In genomic region chr1:11641776-11642305, GRCh38 we compare ENCODE assay signal across 12 cellular contexts. TPM values are rescaled to one million over a fixed set of nuclear protein-coding genes. Genes with fewer than 3 reads are reported as not detected.
"Had no signal": no experiment of that assay in that cellular context is flagged by ENCODE, and none has a peak within 500 bp of the region (broad histone marks: within the 10 kb centered on the region; RNA-seq: fewer than 3 reads in every experiment).

No MANE protein-coding gene starts in this region.

- H3K4me1 Mint-ChIP-seq: nephron progenitor cell; stimulated activated naive CD8-positive, alpha-beta T cell treated with anti-CD3 and anti-CD28 coated beads, Interleukin-15, amount 100 ng/mL, for 72 hours had no signal

- H3K27me3 Mint-ChIP-seq: stimulated activated naive CD8-positive, alpha-beta T cell treated with anti-CD3 and anti-CD28 coated beads, Interleukin-15, amount 100 ng/mL, for 72 hours had no signal

- H3K27ac ChIP-seq: spleen, testis, tibial nerve, upper lobe of right lung, vagina had no signal

- H3K4me3 Mint-ChIP-seq: naive B cell; nephron progenitor cell; stimulated activated naive B cell treated with anti-CD40 and anti-IgM and Interleukin-4, amounts not matched to agents 10 μg/mL and 1 μg/mL and 100 μg/mL, for 72 hours; stimulated activated naive CD8-positive, alpha-beta T cell treated with anti-CD3 and anti-CD28 coated beads, Interleukin-15, amount 100 ng/mL, for 72 hours had no signal

- H3K9me3 ChIP-seq: spleen, testis, tibial nerve, upper lobe of right lung, vagina had no signal

- H3K4me3 ChIP-seq: lung, spleen, testis, tibial nerve, upper lobe of right lung, vagina had no signal

- H3K36me3 Mint-ChIP-seq: naive B cell; stimulated activated naive B cell treated with anti-CD40 and anti-IgM and Interleukin-4, amounts not matched to agents 10 μg/mL and 1 μg/mL and 100 μg/mL, for 72 hours had no signal

- DNase-seq: spleen, upper lobe of right lung had no signal

- H3K27me3 ChIP-seq: testis, vagina had no signal

- H3K4me1 ChIP-seq: testis, upper lobe of right lung, vagina had no signal

- H3K27ac Mint-ChIP-seq: nephron progenitor cell; stimulated activated naive B cell treated with anti-CD40 and anti-IgM and Interleukin-4, amounts not matched to agents 10 μg/mL and 1 μg/mL and 100 μg/mL, for 72 hours; stimulated activated naive CD8-positive, alpha-beta T cell treated with anti-CD3 and anti-CD28 coated beads, Interleukin-15, amount 100 ng/mL, for 72 hours had no signal

- H3K9me3 Mint-ChIP-seq: naive B cell; nephron progenitor cell; stimulated activated naive B cell treated with anti-CD40 and anti-IgM and Interleukin-4, amounts not matched to agents 10 μg/mL and 1 μg/mL and 100 μg/mL, for 72 hours; stimulated activated naive CD8-positive, alpha-beta T cell treated with anti-CD3 and anti-CD28 coated beads, Interleukin-15, amount 100 ng/mL, for 72 hours had no signal

- H3K36me3 ChIP-seq: spleen, tibial nerve, upper lobe of right lung, vagina had no signal

RNA-seq across cellular contexts. Expression of gene DRAXIN, which starts 49.7 kb away (rescaled TPM):
- total RNA-seq: sciatic nerve, skeletal muscle tissue, vagina had no signal
